In the genomic region with DNA sequence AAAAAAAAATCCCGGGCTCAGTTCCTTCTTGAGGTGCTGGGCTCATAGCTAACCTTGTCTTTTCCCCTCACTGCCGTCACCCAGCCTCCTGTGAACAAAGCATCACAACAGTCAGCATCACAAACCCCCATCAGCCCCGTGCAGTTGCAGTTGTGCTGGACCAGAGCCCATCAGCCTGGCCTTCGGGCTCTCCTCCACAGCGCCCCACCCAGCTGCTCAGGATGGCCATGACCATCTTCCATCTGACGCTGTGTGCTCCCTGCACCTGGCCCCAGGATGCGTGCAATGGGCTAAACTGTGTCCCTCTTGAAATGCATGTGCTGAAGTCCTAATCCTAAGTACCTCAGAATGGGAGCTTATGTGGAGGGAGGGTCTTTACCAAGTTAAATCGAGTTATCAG, we compare ENCODE assay signal across 19 cellular contexts. TPM values are rescaled to one million over a fixed set of nuclear protein-coding genes. Genes with fewer than 3 reads are reported as not detected.
DNase-seq lines count a peak whose midpoint lies in the region; ATAC-seq and TF ChIP-seq lines count a peak whose summit lies in the region.
"Had no signal": no experiment of that assay in that cellular context is flagged by ENCODE, and none has a peak within 500 bp of the region (broad histone marks: within the 10 kb centered on the region; RNA-seq: fewer than 3 reads in every experiment).

No MANE protein-coding gene starts in this region.

- no peaks in the 10 kb centered on the region for H3K36me3 ChIP-seq in CD8-positive, alpha-beta T cell (ENCODE audit: insufficient read depth, low read length)
- H3K36me3 ChIP-seq in mesenchymal stem cell (ENCODE audit: control insufficient read depth in 1 of 2, insufficient read depth in 2 of 2, low read depth in 1 of 2, low read length in 2 of 2) = no peaks in the 10 kb centered on the region
- H3K36me3 ChIP-seq: MG63 had no signal

- peaks cover 9 to 11% of the 10 kb centered on the region in 2 experiments for H3K4me1 Mint-ChIP-seq in H9
- peaks cover 4% of the 10 kb centered on the region for H3K4me1 Mint-ChIP-seq in neural crest cell
- peaks cover 3% of the 10 kb centered on the region for H3K4me1 Mint-ChIP-seq in CD8-positive, alpha-beta T cell (ENCODE audit: low read depth)

- H2BK15ac ChIP-seq in H9 (ENCODE audit: low read depth, low read length) = no peak overlapping the region
- no peak overlapping the region for H2BK15ac ChIP-seq in mesenchymal stem cell (ENCODE audit: low read depth, poor library complexity, severe bottlenecking)

- no peak overlapping the region for H3K27ac Mint-ChIP-seq in H9
- no peak overlapping the region for H3K27ac Mint-ChIP-seq in neural crest cell (ENCODE audit: unreplicated experiment)
- no peak overlapping the region for H3K27ac Mint-ChIP-seq in CD8-positive, alpha-beta T cell
- H3K27ac Mint-ChIP-seq: B cell had no signal

- H4K5ac ChIP-seq in H9 (ENCODE audit: insufficient read length, low read depth, low read length) = no peak overlapping the region

- H2BK12ac ChIP-seq in H9 (ENCODE audit: insufficient read length, low read depth, low read length) (no peak overlapping the region), mesenchymal stem cell (ENCODE audit: low read length in 2 of 2) (no peak overlapping the region)

- WGBS in H9 (ENCODE audit: extremely low coverage, insufficient read length, low lambda C conversion rate) = no CpG with 5 or more reads among the region's 8 CpGs
- WGBS in mesenchymal stem cell = 86% methylated on average over 8 of the region's 8 CpGs

- no peak overlapping the region for H2BK20ac ChIP-seq in H9 (ENCODE audit: low read depth, low read length, poor library complexity, severe bottlenecking)

- no peak overlapping the region for H3K9ac ChIP-seq in H9 (ENCODE audit: extremely low read depth, insufficient read length, low read length)
- no peak overlapping the region for H3K9ac ChIP-seq in mesenchymal stem cell (ENCODE audit: low read length)

- no peak overlapping the region for H3K18ac ChIP-seq in H9 (ENCODE audit: insufficient read length, low read depth, low read length)
- no peak overlapping the region for H3K18ac ChIP-seq in mesenchymal stem cell (ENCODE audit: low read depth in 1 of 2, low read length in 2 of 2)

- no peak for ATAC-seq in CD8-positive, alpha-beta T cell
- ATAC-seq in HG02981 (IDR thresholded peaks at IDR 0.05; ENCODE audit: unreplicated experiment) = no peak
- ATAC-seq in HG03378 (IDR thresholded peaks at IDR 0.05; ENCODE audit: unreplicated experiment) = no peak

- peaks cover 4% of the 10 kb centered on the region; the same call in 1 of the 2 replicates for H3K4me1 ChIP-seq in H9 (ENCODE audit: insufficient read depth, low read length)
- no peaks in the 10 kb centered on the region for H3K4me1 ChIP-seq in CD8-positive, alpha-beta T cell (ENCODE audit: insufficient read depth, low read length)
- H3K4me1 ChIP-seq in mesenchymal stem cell (ENCODE audit: control insufficient read depth, insufficient read depth, low read depth, low read length) = peaks cover 8% of the 10 kb centered on the region

- H3K9me3 Mint-ChIP-seq in H9 = no peaks in the 10 kb centered on the region
- H3K9me3 Mint-ChIP-seq in neural crest cell = peaks cover 4% of the 10 kb centered on the region
- no peaks in the 10 kb centered on the region for H3K9me3 Mint-ChIP-seq in CD8-positive, alpha-beta T cell

- H3K23me2 ChIP-seq in H9 (ENCODE audit: insufficient read length, low read depth, low read length, poor library complexity, severe bottlenecking) = peaks cover 5% of the 10 kb centered on the region

- no peaks in the 10 kb centered on the region for H3K79me2 ChIP-seq in H9 (ENCODE audit: insufficient read depth, low read length)

- H3K36me3 Mint-ChIP-seq in H9 (ENCODE audit: insufficient read depth in 1 of 3, low read depth in 3 of 3) (no peaks in the 10 kb centered on the region), neural crest cell (ENCODE audit: low read depth) (no peaks in the 10 kb centered on the region)
- no peaks in the 10 kb centered on the region for H3K36me3 Mint-ChIP-seq in CD8-positive, alpha-beta T cell

- H3K79me1 ChIP-seq in H9 (ENCODE audit: insufficient read depth, low read depth, low read length, poor library complexity, severe bottlenecking) (no peaks in the 10 kb centered on the region), mesenchymal stem cell (replicated peaks; ENCODE audit: low read length, poor library complexity, severe bottlenecking) (no peaks in the 10 kb centered on the region)

- peaks cover 70% of the 10 kb centered on the region for H3K27me3 Mint-ChIP-seq in H9 (ENCODE audit: low read depth)
- H3K27me3 Mint-ChIP-seq in neural crest cell (ENCODE audit: low read depth) = peaks cover 68% of the 10 kb centered on the region
- H3K27me3 Mint-ChIP-seq in CD8-positive, alpha-beta T cell (ENCODE audit: low read depth) = peaks cover 52% of the 10 kb centered on the region

- peak; percentile 35 for DNase-seq in 8988T
- no peak for DNase-seq in H9
- peak; percentile 44 for DNase-seq in islet precursor cell
- no peak for DNase-seq in neural crest cell (ENCODE audit: low read depth, low spot score)
- no peak for DNase-seq in CD8-positive, alpha-beta T cell
- no peak for DNase-seq in mesenchymal stem cell
- DNase-seq: Calu3, KBM-7, MG63, NCI-H1694, NCI-H2029 treated with DMSO at 0.1 percent for 48 hours, NCI-H526 treated with DMSO at 0.1 percent for 48 hours, RPMI8226, SIG-M5 had no signal

- H3K23ac ChIP-seq in H9 (ENCODE audit: insufficient read length, low read depth, low read length) = peak overlapping the region; percentile 26
- no peak overlapping the region for H3K23ac ChIP-seq in mesenchymal stem cell (ENCODE audit: low read length in 2 of 2)

- no peak overlapping the region for H3T11ph ChIP-seq in H9 (ENCODE audit: low read length)

- H3K4ac ChIP-seq in H9 (ENCODE audit: low read depth, low read length) = no peak overlapping the region
- no peak overlapping the region for H3K4ac ChIP-seq in mesenchymal stem cell (ENCODE audit: low read depth in 1 of 2, low read length in 2 of 2)

- intact Hi-C loops in CD8-positive, alpha-beta T cell (cut with DNase I, micrococcal nuclease) = loop anchor here in 1 of 2 experiments (10.0 kb wide), 1 partner anchor 1090 kb away; no protein-coding TSS in a partner anchor

- H3K56ac ChIP-seq in H9 (ENCODE audit: insufficient read length, low read depth, low read length) = no peak overlapping the region

- no peak overlapping the region for H3K27ac ChIP-seq in H9 (ENCODE audit: insufficient read length, low read depth, low read length)
- H3K27ac ChIP-seq in CD8-positive, alpha-beta T cell (ENCODE audit: low read depth, low read length) = no peak overlapping the region
- H3K27ac ChIP-seq in mesenchymal stem cell (ENCODE audit: low read length, poor library complexity, severe bottlenecking) = no peak overlapping the region
- H3K27ac ChIP-seq: C4-2B, SK-N-MC had no signal

- no peak overlapping the region for H3K4me2 ChIP-seq in H9 (ENCODE audit: insufficient read depth, insufficient read length, low read length)
- no peak overlapping the region for H3K4me2 ChIP-seq in mesenchymal stem cell (ENCODE audit: low read length, poor library complexity, severe bottlenecking)

- no peaks in the 10 kb centered on the region for H3K9me3 ChIP-seq in H9 (ENCODE audit: control insufficient read depth, low read depth, low read length)
- no peaks in the 10 kb centered on the region for H3K9me3 ChIP-seq in CD8-positive, alpha-beta T cell (ENCODE audit: low read length)
- H3K9me3 ChIP-seq in mesenchymal stem cell (ENCODE audit: control insufficient read depth, low read length) = no peaks in the 10 kb centered on the region
- H3K9me3 ChIP-seq: MG63 had no signal

- H2AK5ac ChIP-seq in H9 (ENCODE audit: insufficient read length, low read length) (no peak overlapping the region), mesenchymal stem cell (ENCODE audit: low read length, severe bottlenecking) (no peak overlapping the region)

- H3K27me3 ChIP-seq in H9 (ENCODE audit: insufficient read depth, low read length) (peaks cover 5% of the 10 kb centered on the region; the same call in 1 of the 2 replicates), mesenchymal stem cell (ENCODE audit: control insufficient read depth in 1 of 2, insufficient read depth in 1 of 2, low read length in 2 of 2) (peaks cover 64 to 68% of the 10 kb centered on the region in 2 experiments)
- H3K27me3 ChIP-seq in CD8-positive, alpha-beta T cell (ENCODE audit: insufficient read depth, low read length) = no peaks in the 10 kb centered on the region
- H3K27me3 ChIP-seq: MG63 had no signal

- H4K20me1 ChIP-seq in H9 (ENCODE audit: control insufficient read depth, insufficient read depth, insufficient read length) = no peaks in the 10 kb centered on the region

- H4K91ac ChIP-seq in H9 (ENCODE audit: insufficient read length, low read depth, low read length) (no peak overlapping the region), mesenchymal stem cell (ENCODE audit: low read length) (no peak overlapping the region)

- H3K14ac ChIP-seq in H9 (ENCODE audit: insufficient read depth, low read length) (no peak overlapping the region; the same call in 1 of the 2 replicates), mesenchymal stem cell (ENCODE audit: low read length in 2 of 2) (no peak overlapping the region)

- H3K4me3 ChIP-seq in CD8-positive, alpha-beta T cell (ENCODE audit: low read depth, low read length) = no peak overlapping the region
- no peak overlapping the region for H3K4me3 ChIP-seq in mesenchymal stem cell (ENCODE audit: insufficient read depth in 1 of 2, low read depth in 1 of 2, low read length in 2 of 2)
- H3K4me3 ChIP-seq: MG63, SK-N-MC had no signal

- H4K8ac ChIP-seq in H9 (replicated peaks; ENCODE audit: insufficient read length, low read depth, low read length) (no peak overlapping the region), mesenchymal stem cell (ENCODE audit: low read length) (no peak overlapping the region)

- POLR2A ChIA-PET in CD8-positive, alpha-beta T cell (lab: Charles Lee) = no interaction called here

- H2BK120ac ChIP-seq in H9 (ENCODE audit: low read depth, low read length, poor library complexity, severe bottlenecking) (no peak overlapping the region), mesenchymal stem cell (ENCODE audit: low read depth, low read length) (no peak overlapping the region)

- H3K4me3 Mint-ChIP-seq in H9 = peak overlapping the region in 1 of 2 experiments; percentile 57; a peak in 1 of 5 replicates
- peak overlapping the region; percentile 48 for H3K4me3 Mint-ChIP-seq in neural crest cell
- no peak overlapping the region for H3K4me3 Mint-ChIP-seq in CD8-positive, alpha-beta T cell
- H3K4me3 Mint-ChIP-seq: B cell had no signal

- TF ChIP-seq CTCF in H9 (conservative IDR thresholded peaks at IDR 0.05) (no peak), neural crest cell (conservative IDR thresholded peaks at IDR 0.05) (no peak)
- TF ChIP-seq CTCF in CD8-positive, alpha-beta T cell (IDR thresholded peaks at IDR 0.05) = no peak

- no peak overlapping the region for H2AFZ ChIP-seq in H9 (ENCODE audit: low read length)
- H2AFZ ChIP-seq in mesenchymal stem cell (ENCODE audit: low read depth, low read length) = no peak overlapping the region

- CTCF ChIA-PET in CD8-positive, alpha-beta T cell (lab: Charles Lee) = no interaction called here

- H2BK5ac ChIP-seq in H9 (ENCODE audit: insufficient read length, low read length) = no peak overlapping the region
- H2BK5ac ChIP-seq in mesenchymal stem cell (ENCODE audit: low read depth, low read length, poor library complexity, severe bottlenecking) = no peak overlapping the region

RNA-seq across cellular contexts. Expression of gene NSUN2, which starts 48.1 kb away (rescaled TPM):
- total RNA-seq in H9 (2021) (115 and 116 TPM in 2 replicates), neural crest cell (75.0 and 76.9 TPM in 2 replicates)
- 10 to 100 TPM; 69.6 to 74.3 TPM for total RNA-seq in CD8-positive, alpha-beta T cell
- polyA plus RNA-seq in mesenchymal stem cell (2013, experiment 1 of 2) = 23.3 TPM
- 22.9 TPM for polyA plus RNA-seq in mesenchymal stem cell (2013, experiment 2 of 2)

RNA-seq across cellular contexts. Expression of gene SRD5A1, which starts 48.5 kb away (rescaled TPM):
- total RNA-seq in H9 (2021) (29.9 and 31.3 TPM in 2 replicates), neural crest cell (29.7 and 31.3 TPM in 2 replicates)
- 1 to 10 TPM; 2.1 to 2.8 TPM for total RNA-seq in CD8-positive, alpha-beta T cell
- polyA plus RNA-seq in mesenchymal stem cell (2013, experiment 1 of 2) = 16.0 TPM
- 17.1 TPM for polyA plus RNA-seq in mesenchymal stem cell (2013, experiment 2 of 2)

Comparison
In these comparisons a context has a peak if more than half of its experiments do, and no peak if none do; other contexts are left out.
1. DNase-seq: peak in 8988T (single experiment) and islet precursor cell (single experiment); none in H9 (single experiment), neural crest cell (single experiment), CD8-positive, alpha-beta T cell (0 of 7) and mesenchymal stem cell (single experiment).